10 cellular contexts compared by ENCODE assay signal in genomic region chr14:71050227-71050823, GRCh38.
A peak's percentile ranks its signal among the peaks of the same experiment; 100 is the strongest.
DNase-seq lines count a peak whose midpoint lies in the region; ATAC-seq and TF ChIP-seq lines count a peak whose summit lies in the region.
"Had no signal": no experiment of that assay in that cellular context is flagged by ENCODE, and none has a peak within 500 bp of the region (broad histone marks: within the 10 kb centered on the region; RNA-seq: fewer than 3 reads in every experiment).

No MANE protein-coding gene starts in this region.

- peak; percentile 15 to 47 (median 26) for TF ChIP-seq CTCF in adrenal gland (IDR thresholded peaks at IDR 0.05)

- no peak overlapping the region for H3K4me3 Mint-ChIP-seq in CD4-positive, alpha-beta memory T cell
- H3K4me3 Mint-ChIP-seq: central memory CD8-positive, alpha-beta T cell had no signal

- no peaks in the 10 kb centered on the region for H3K27me3 Mint-ChIP-seq in CD4-positive, alpha-beta memory T cell
- H3K27me3 Mint-ChIP-seq: central memory CD8-positive, alpha-beta T cell had no signal

- peak in 3 of 5 donors; percentile 2 to 5 (median 2) for DNase-seq in CD4-positive, alpha-beta memory T cell
- peak; percentile 7 for DNase-seq in HT1080 (ENCODE audit: low read depth)
- DNase-seq in adrenal gland, result no peak
- peak; percentile 32 for DNase-seq in mesenchymal stem cell
- no peak for DNase-seq in SIG-M5 treated with dmso at 0.1 percent for 504 hours (lab: John Stamatoyannopoulos, UW; ENCODE audit: unreplicated experiment)
- no peak for DNase-seq in hypothalamus (lab: John Stamatoyannopoulos, UW)
- no peak for DNase-seq in mucosa of gallbladder (ENCODE audit: low spot score)
- DNase-seq: activated CD4-positive, alpha-beta T cell treated with anti-CD3 and anti-CD28 coated beads for 4 hours had no signal

- H3K27me3 ChIP-seq in CD4-positive, alpha-beta memory T cell (ENCODE audit: insufficient read depth, low read length), result no peaks in the 10 kb centered on the region
- H3K27me3 ChIP-seq in adrenal gland (no peaks in the 10 kb centered on the region), mesenchymal stem cell (ENCODE audit: control insufficient read depth in 1 of 2, insufficient read depth in 1 of 2, low read length in 2 of 2) (no peaks in the 10 kb centered on the region)

- no peak overlapping the region for H2BK15ac ChIP-seq in mesenchymal stem cell (ENCODE audit: low read depth, poor library complexity, severe bottlenecking)

- no peak overlapping the region for H3K18ac ChIP-seq in mesenchymal stem cell (ENCODE audit: low read depth in 1 of 2, low read length in 2 of 2)

- H2BK120ac ChIP-seq in mesenchymal stem cell (ENCODE audit: low read depth, low read length), result no peak overlapping the region

- peaks cover 6% of the 10 kb centered on the region for H3K79me1 ChIP-seq in mesenchymal stem cell (replicated peaks; ENCODE audit: low read length, poor library complexity, severe bottlenecking)

- H3K27ac ChIP-seq in CD4-positive, alpha-beta memory T cell (ENCODE audit: low read depth, low read length), result no peak overlapping the region
- H3K27ac ChIP-seq in adrenal gland (no peak overlapping the region), mesenchymal stem cell (ENCODE audit: low read length, poor library complexity, severe bottlenecking) (no peak overlapping the region)

- H3K4me1 ChIP-seq in CD4-positive, alpha-beta memory T cell (ENCODE audit: insufficient read depth, low read length), result peaks cover 4% of the 10 kb centered on the region
- peaks cover 0 to 7% of the 10 kb centered on the region in 2 donors for H3K4me1 ChIP-seq in adrenal gland (replicated peaks in 1 of 2)
- H3K4me1 ChIP-seq in mesenchymal stem cell (ENCODE audit: control insufficient read depth, insufficient read depth, low read depth, low read length), result no peaks in the 10 kb centered on the region

- H2AFZ ChIP-seq in mesenchymal stem cell (ENCODE audit: low read depth, low read length), result no peak overlapping the region

- no peak overlapping the region for H3K4me2 ChIP-seq in mesenchymal stem cell (ENCODE audit: low read length, poor library complexity, severe bottlenecking)

- H2AK5ac ChIP-seq in mesenchymal stem cell (ENCODE audit: low read length, severe bottlenecking), result no peak overlapping the region

- 97 to 100% (median 99%) methylated on average over 2 of the region's 2 CpGs for WGBS in adrenal gland, 4 donors
- 100% methylated on average over 1 of the region's 2 CpGs for WGBS in mesenchymal stem cell

- no peak overlapping the region for H2BK5ac ChIP-seq in mesenchymal stem cell (ENCODE audit: low read depth, low read length, poor library complexity, severe bottlenecking)

- TF ChIP-seq POLR2A in adrenal gland (IDR thresholded peaks at IDR 0.05), result no peak

- CTCF ChIA-PET in CD4-positive, alpha-beta memory T cell (lab: Charles Lee; ENCODE audit: partially characterized antibody), result interaction anchor here (0.7 to 0.8 kb wide), 3 partner anchors 13 to 293 kb away, joined by 3 read pairs; no protein-coding TSS in a partner anchor

- H3K9me3 ChIP-seq in CD4-positive, alpha-beta memory T cell (ENCODE audit: control insufficient read depth in 1 of 2, low read length in 2 of 2), result no peaks in the 10 kb centered on the region
- H3K9me3 ChIP-seq in adrenal gland (replicated peaks in 1 of 3) (no peaks in the 10 kb centered on the region), mesenchymal stem cell (ENCODE audit: control insufficient read depth, low read length) (no peaks in the 10 kb centered on the region)

- H3K4ac ChIP-seq in mesenchymal stem cell (ENCODE audit: low read depth in 1 of 2, low read length in 2 of 2), result no peak overlapping the region

- POLR2A ChIA-PET in CD4-positive, alpha-beta memory T cell (lab: Charles Lee; ENCODE audit: partially characterized antibody), result interaction anchor here (1.2 kb wide), 1 partner anchor 14 kb away, joined by 4 read pairs; no protein-coding TSS in a partner anchor

- no peak overlapping the region for H4K8ac ChIP-seq in mesenchymal stem cell (ENCODE audit: low read length)

- no peak overlapping the region for H4K91ac ChIP-seq in mesenchymal stem cell (ENCODE audit: low read length)

- H3K4me1 Mint-ChIP-seq in CD4-positive, alpha-beta memory T cell, result peaks cover 8 to 14% (median 13%) of the 10 kb centered on the region in 4 donors

- peak overlapping the region; percentile 63 for H3K9ac ChIP-seq in mesenchymal stem cell (ENCODE audit: low read length)

- H2BK12ac ChIP-seq in mesenchymal stem cell (ENCODE audit: low read length in 2 of 2), result no peak overlapping the region

- H3K36me3 Mint-ChIP-seq in CD4-positive, alpha-beta memory T cell, result peaks cover 45 to 65% of the 10 kb centered on the region in 2 donors

- no peak for ATAC-seq in HG03108 (IDR thresholded peaks at IDR 0.05; ENCODE audit: unreplicated experiment)

- H3K27ac Mint-ChIP-seq in CD4-positive, alpha-beta memory T cell, result no peak overlapping the region

- no peak overlapping the region for H3K14ac ChIP-seq in mesenchymal stem cell (ENCODE audit: low read length in 2 of 2)

- no peak overlapping the region for H3K4me3 ChIP-seq in CD4-positive, alpha-beta memory T cell (ENCODE audit: low read length in 2 of 2)
- H3K4me3 ChIP-seq in adrenal gland (no peak overlapping the region), mesenchymal stem cell (ENCODE audit: insufficient read depth in 1 of 2, low read depth in 1 of 2, low read length in 2 of 2) (no peak overlapping the region)

- H3K9me3 Mint-ChIP-seq in CD4-positive, alpha-beta memory T cell, result no peaks in the 10 kb centered on the region
- H3K9me3 Mint-ChIP-seq: central memory CD8-positive, alpha-beta T cell had no signal

- intact Hi-C loops in CD4-positive, alpha-beta memory T cell (cut with micrococcal nuclease), result no loop called here
- intact Hi-C loops in adrenal gland (cut with DNase I), result no loop called here

- peaks cover 28% of the 10 kb centered on the region for H3K36me3 ChIP-seq in CD4-positive, alpha-beta memory T cell (ENCODE audit: insufficient read depth, low read length)
- H3K36me3 ChIP-seq in adrenal gland (replicated peaks in 1 of 2), result peaks cover 0 to 44% of the 10 kb centered on the region in 2 donors
- peaks cover 4 to 74% of the 10 kb centered on the region in 2 experiments for H3K36me3 ChIP-seq in mesenchymal stem cell (ENCODE audit: control insufficient read depth in 1 of 2, insufficient read depth in 2 of 2, low read depth in 1 of 2, low read length in 2 of 2)

- no peak overlapping the region for H3K23ac ChIP-seq in mesenchymal stem cell (ENCODE audit: low read length in 2 of 2)

Comparison
In these comparisons a context has a peak if more than half of its experiments do, and no peak if none do; other contexts are left out.
1. DNase-seq: peak in CD4-positive, alpha-beta memory T cell (3 of 5), HT1080 (single experiment) and mesenchymal stem cell (single experiment); none in adrenal gland (0 of 7), SIG-M5 treated with dmso at 0.1 percent for 504 hours (single experiment), hypothalamus (0 of 51) and mucosa of gallbladder (single experiment).